In genomic region chr2:7279421-7279949, GRCh38 we compare ENCODE assay signal across 23 cellular contexts.
"Had no signal": no experiment of that assay in that cellular context is flagged by ENCODE, and none has a peak within 500 bp of the region (broad histone marks: within the 10 kb centered on the region; RNA-seq: fewer than 3 reads in every experiment).

No MANE protein-coding gene starts in this region.

- H3K27ac ChIP-seq: neural progenitor cell, ovary, prostate gland, right lobe of liver, sigmoid colon, stomach, thoracic aorta, thyroid gland, tibial nerve, upper lobe of right lung, uterus had no signal

- H3K36me3 ChIP-seq: neural progenitor cell, ovary, prostate gland, right lobe of liver, sigmoid colon, stomach, thoracic aorta, thyroid gland, tibial nerve, upper lobe of right lung, uterus had no signal

- ATAC-seq: naive thymus-derived CD4-positive, alpha-beta T cell; natural killer cell; right cardiac atrium; stimulated activated effector memory CD8-positive, alpha-beta T cell treated with anti-CD3 and anti-CD28 coated beads, Interleukin-12 subunit alpha, Interleukin-12 subunit beta, amount 100 ng/mL, for 72 hours; stimulated activated naive B cell treated with anti-CD40 and anti-IgM and Interleukin-4, amounts not matched to agents 10 μg/mL and 1 μg/mL and 100 μg/mL, for 72 hours; upper lobe of right lung had no signal

- DNase-seq: naive thymus-derived CD4-positive, alpha-beta T cell; natural killer cell; occipital lobe; ovary; right cardiac atrium; right lobe of liver; sigmoid colon; small intestine; stimulated activated CD4-positive, alpha-beta T cell treated with anti-CD3 and anti-CD28 coated beads, Interleukin-15, amount 100 ng/mL, for 24 hours; stimulated activated CD4-positive, alpha-beta T cell treated with anti-CD3 and anti-CD28 coated beads, Interleukin-2, amount 100 ng/mL, for 24 hours; stimulated activated CD4-positive, alpha-beta T cell treated with anti-CD3 and anti-CD28 coated beads, Interleukin-2, amount 100 ng/mL, for 48 hours; stimulated activated CD4-positive, alpha-beta T cell treated with anti-CD3 and anti-CD28 coated beads, Interleukin-4, amount 100 ng/mL, for 24 hours; stimulated activated naive B cell treated with anti-CD40 and anti-IgM and Interleukin-4, amounts not matched to agents 10 μg/mL and 1 μg/mL and 100 μg/mL, for 72 hours; stimulated activated naive CD4-positive, alpha-beta T cell treated with Interleukin-2 at 50 U/mL for 16 hours; stomach; thyroid gland; upper lobe of right lung; uterus had no signal

- H3K9me3 ChIP-seq: ovary, prostate gland, right lobe of liver, sigmoid colon, stomach, thoracic aorta, thyroid gland, tibial nerve, upper lobe of right lung, uterus had no signal

- H3K4me1 ChIP-seq: prostate gland, right lobe of liver, sigmoid colon, thyroid gland, tibial nerve, upper lobe of right lung, uterus had no signal

- H3K4me3 ChIP-seq: neural progenitor cell, ovary, prostate gland, right lobe of liver, sigmoid colon, stomach, thoracic aorta, thyroid gland, tibial nerve, upper lobe of right lung, uterus had no signal

- H3K27me3 ChIP-seq: neural progenitor cell, ovary, right lobe of liver, sigmoid colon, stomach, thyroid gland, tibial nerve, upper lobe of right lung, uterus had no signal
